8 cellular contexts compared by ENCODE assay signal in genomic region chr17:76278952-76279741, GRCh38. TPM values are rescaled to one million over a fixed set of nuclear protein-coding genes. Genes with fewer than 3 reads are reported as not detected.
DNase-seq lines count a peak whose midpoint lies in the region; ATAC-seq lines count a peak whose summit lies in the region.

No MANE protein-coding gene starts in this region.

- no peaks in the 10 kb centered on the region for H3K27me3 ChIP-seq in mesenchymal stem cell (ENCODE audit: control insufficient read depth in 1 of 2, insufficient read depth in 1 of 2, low read length in 2 of 2)

- H4K8ac ChIP-seq in mesenchymal stem cell (ENCODE audit: low read length) = peak overlapping the region; percentile 59

- CTCF ChIA-PET in activated CD8-positive, alpha-beta T cell treated with anti-CD3 and anti-CD28 coated beads, Interleukin-2, amount 10 ng/mL, durations not matched to agents 7 days and 5 days (lab: Charles Lee) = interaction anchor here (0.5 to 5.9 kb wide), 77 partner anchors 8 to 401 kb away, joined by 3 to 222 read pairs (median 5); partner anchors contain the start of genes CDK3, EXOC7, FOXJ1 and UBALD2

- peak overlapping the region in 1 of 2 experiments; percentile 19 for H3K14ac ChIP-seq in mesenchymal stem cell (ENCODE audit: low read length in 2 of 2)

- no peak overlapping the region for H3K4me3 ChIP-seq in mesenchymal stem cell (ENCODE audit: insufficient read depth in 1 of 2, low read depth in 1 of 2, low read length in 2 of 2)

- peak overlapping the region in 1 of 2 experiments; percentile 28 for H3K18ac ChIP-seq in mesenchymal stem cell (ENCODE audit: low read depth in 1 of 2, low read length in 2 of 2)

- no peaks in the 10 kb centered on the region for H3K79me1 ChIP-seq in mesenchymal stem cell (replicated peaks; ENCODE audit: low read length, poor library complexity, severe bottlenecking)

- no peak overlapping the region for H3K4me3 Mint-ChIP-seq in activated CD8-positive, alpha-beta T cell treated with anti-CD3 and anti-CD28 coated beads, Interleukin-2, amount 10 ng/mL, durations not matched to agents 7 days and 5 days

- H3K4me1 Mint-ChIP-seq in activated CD8-positive, alpha-beta T cell treated with anti-CD3 and anti-CD28 coated beads, Interleukin-2, amount 10 ng/mL, durations not matched to agents 7 days and 5 days (ENCODE audit: low read depth) = peaks cover 23% of the 10 kb centered on the region

- H2BK5ac ChIP-seq in mesenchymal stem cell (ENCODE audit: low read depth, low read length, poor library complexity, severe bottlenecking) = no peak overlapping the region

- no peak overlapping the region for H3K23ac ChIP-seq in mesenchymal stem cell (ENCODE audit: low read length in 2 of 2)

- no peaks in the 10 kb centered on the region for H3K27me3 Mint-ChIP-seq in activated CD8-positive, alpha-beta T cell treated with anti-CD3 and anti-CD28 coated beads, Interleukin-2, amount 10 ng/mL, durations not matched to agents 7 days and 5 days (ENCODE audit: low read depth)

- H3K9ac ChIP-seq in mesenchymal stem cell (ENCODE audit: low read length) = no peak overlapping the region

- no peaks in the 10 kb centered on the region for H3K36me3 Mint-ChIP-seq in activated CD8-positive, alpha-beta T cell treated with anti-CD3 and anti-CD28 coated beads, Interleukin-2, amount 10 ng/mL, durations not matched to agents 7 days and 5 days (ENCODE audit: low read depth)

- H4K91ac ChIP-seq in mesenchymal stem cell (ENCODE audit: low read length) = peak overlapping the region; percentile 40

- H3K4me2 ChIP-seq in mesenchymal stem cell (ENCODE audit: low read length, poor library complexity, severe bottlenecking) = no peak overlapping the region

- H3K4me1 ChIP-seq in mesenchymal stem cell (ENCODE audit: control insufficient read depth, insufficient read depth, low read depth, low read length) = peaks cover 26% of the 10 kb centered on the region

- no peak overlapping the region for H2AK5ac ChIP-seq in mesenchymal stem cell (ENCODE audit: low read length, severe bottlenecking)

- no peak overlapping the region for H2AFZ ChIP-seq in mesenchymal stem cell (ENCODE audit: low read depth, low read length)

- no peak overlapping the region for H2BK15ac ChIP-seq in mesenchymal stem cell (ENCODE audit: low read depth, poor library complexity, severe bottlenecking)

- POLR2A ChIA-PET in activated CD8-positive, alpha-beta T cell treated with anti-CD3 and anti-CD28 coated beads, Interleukin-2, amount 10 ng/mL, durations not matched to agents 7 days and 5 days (lab: Charles Lee) = interaction anchor here (0.5 to 3.2 kb wide), 14 partner anchors 7 to 265 kb away, joined by 3 to 22 read pairs (median 4); no protein-coding TSS in a partner anchor

- no peak overlapping the region for H3K4ac ChIP-seq in mesenchymal stem cell (ENCODE audit: low read depth in 1 of 2, low read length in 2 of 2)

- H3K36me3 ChIP-seq in mesenchymal stem cell (ENCODE audit: control insufficient read depth in 1 of 2, insufficient read depth in 2 of 2, low read depth in 1 of 2, low read length in 2 of 2) = peaks cover 0 to 18% of the 10 kb centered on the region in 2 experiments

- H3K27ac Mint-ChIP-seq in activated CD8-positive, alpha-beta T cell treated with anti-CD3 and anti-CD28 coated beads, Interleukin-2, amount 10 ng/mL, durations not matched to agents 7 days and 5 days = peak overlapping the region; percentile 61

- no peaks in the 10 kb centered on the region for H3K9me3 ChIP-seq in mesenchymal stem cell (ENCODE audit: control insufficient read depth, low read length)

- WGBS in mesenchymal stem cell = 74% methylated on average over 25 of the region's 28 CpGs

- no peak overlapping the region for H3K27ac ChIP-seq in mesenchymal stem cell (ENCODE audit: low read length, poor library complexity, severe bottlenecking)

- H3K9me3 Mint-ChIP-seq in activated CD8-positive, alpha-beta T cell treated with anti-CD3 and anti-CD28 coated beads, Interleukin-2, amount 10 ng/mL, durations not matched to agents 7 days and 5 days (ENCODE audit: insufficient read depth) = no peaks in the 10 kb centered on the region

- H2BK120ac ChIP-seq in mesenchymal stem cell (ENCODE audit: low read depth, low read length) = no peak overlapping the region

- ATAC-seq in activated CD8-positive, alpha-beta T cell treated with anti-CD3 and anti-CD28 coated beads, Interleukin-2, amount 10 ng/mL, durations not matched to agents 7 days and 5 days = peak; percentile 82
- no peak for ATAC-seq in HG02571 (IDR thresholded peaks at IDR 0.05; ENCODE audit: unreplicated experiment)

- peak; percentile 91 for DNase-seq in ELF-1 (ENCODE audit: low read depth, low spot score)
- DNase-seq in HS-27A (ENCODE audit: low read depth) = peak; percentile 23
- DNase-seq in NK-92 treated with Interleukin-12 subunit alpha and Interleukin-12 subunit beta, amount 100 ng/mL, for 24 hours (lab: John Stamatoyannopoulos, UW) = peak; percentile 69
- peak; percentile 89 for DNase-seq in activated CD8-positive, alpha-beta T cell treated with anti-CD3 and anti-CD28 coated beads, Interleukin-2, amount 10 ng/mL, durations not matched to agents 7 days and 5 days
- peak; percentile 85 for DNase-seq in effector CD8-positive, alpha-beta T cell (lab: John Stamatoyannopoulos, UW)
- DNase-seq in mesenchymal stem cell = peak; percentile 82
- peak; percentile 52 to 69 for DNase-seq in stimulated activated CD8-positive, alpha-beta memory T cell treated with anti-CD3 and anti-CD28 coated beads, Interleukin-15, amount 100 ng/mL, for 4 hours (ENCODE audit: low read depth in 2 of 2)

- H2BK12ac ChIP-seq in mesenchymal stem cell (ENCODE audit: low read length in 2 of 2) = peak overlapping the region in 1 of 2 experiments; percentile 45

RNA-seq across cellular contexts. Expression of gene UBALD2, which starts 14.0 kb away (rescaled TPM):
- total RNA-seq in activated CD8-positive, alpha-beta T cell treated with anti-CD3 and anti-CD28 coated beads, Interleukin-2, amount 10 ng/mL, durations not matched to agents 7 days and 5 days = 100 to 1,000 TPM; 318 to 359 TPM
- polyA plus RNA-seq in mesenchymal stem cell (2013, experiment 1 of 2) = 74.6 TPM
- 80.5 TPM for polyA plus RNA-seq in mesenchymal stem cell (2013, experiment 2 of 2)

RNA-seq across cellular contexts. Expression of gene QRICH2, which starts 28.9 kb away (rescaled TPM):
- total RNA-seq in activated CD8-positive, alpha-beta T cell treated with anti-CD3 and anti-CD28 coated beads, Interleukin-2, amount 10 ng/mL, durations not matched to agents 7 days and 5 days = 1 to 10 TPM; 3.7 to 4.8 TPM
- polyA plus RNA-seq in mesenchymal stem cell (2013, experiment 1 of 2) = 0.57 TPM
- 0.41 TPM for polyA plus RNA-seq in mesenchymal stem cell (2013, experiment 2 of 2)

RNA-seq across cellular contexts. Expression of gene RNF157, which starts 38.9 kb away (rescaled TPM):
- 100 to 1,000 TPM; 150 to 165 TPM for total RNA-seq in activated CD8-positive, alpha-beta T cell treated with anti-CD3 and anti-CD28 coated beads, Interleukin-2, amount 10 ng/mL, durations not matched to agents 7 days and 5 days
- 5.8 TPM for polyA plus RNA-seq in mesenchymal stem cell (2013, experiment 1 of 2)
- polyA plus RNA-seq in mesenchymal stem cell (2013, experiment 2 of 2) = 5.5 TPM

Comparison
In these comparisons a context has a peak if more than half of its experiments do, and no peak if none do; other contexts are left out.
1. DNase-seq: peak in every context shown above with its lines; median percentile 91 in ELF-1; 89 in activated CD8-positive, alpha-beta T cell treated with anti-CD3 and anti-CD28 coated beads, Interleukin-2, amount 10 ng/mL, durations not matched to agents 7 days and 5 days; 85 in effector CD8-positive, alpha-beta T cell; 82 in mesenchymal stem cell; 69 in NK-92 treated with Interleukin-12 subunit alpha and Interleukin-12 subunit beta, amount 100 ng/mL, for 24 hours; 60 in stimulated activated CD8-positive, alpha-beta memory T cell treated with anti-CD3 and anti-CD28 coated beads, Interleukin-15, amount 100 ng/mL, for 4 hours; 23 in HS-27A.